Comparison of ENCODE assay signal across 31 cellular contexts in genomic region chr4:102027961-102028360, GRCh38.
"Had no signal": no experiment of that assay in that cellular context is flagged by ENCODE, and none has a peak within 500 bp of the region (broad histone marks: within the 10 kb centered on the region; RNA-seq: fewer than 3 reads in every experiment).

No MANE protein-coding gene starts in this region.

- H3K36me3 ChIP-seq: MG63 had no signal

- H3K9me3 ChIP-seq: MG63 had no signal

- H3K27me3 ChIP-seq: MG63 had no signal

- H3K4me3 ChIP-seq: MG63 had no signal

- DNase-seq: Karpas-422, Kasumi-1, MG63, MM.1S, MV-4-11, NCI-H1048, NCI-H1092, NCI-H1092 treated with DMSO at 0.1 percent for 48 hours, NCI-H1105, NCI-H1105 treated with DMSO at 0.1 percent for 48 hours, NCI-H1417, NCI-H1417 treated with DMSO at 0.1 percent for 48 hours, NCI-H1436, NCI-H1436 treated with DMSO at 0.1 percent for 48 hours, NCI-H146, NCI-H1694, NCI-H1694 treated with DMSO at 0.1 percent for 48 hours, NCI-H187, NCI-H187 treated with DMSO at 0.1 percent for 48 hours, NCI-H1930, NCI-H2029, NCI-H2029 treated with DMSO at 0.1 percent for 48 hours, NCI-H2081, NCI-H2081 treated with DMSO at 0.1 percent for 48 hours, NCI-H2107, NCI-H2227 treated with DMSO at 0.1 percent for 48 hours, NCI-H226, NCI-H345, NCI-H510A, NCI-H510A treated with DMSO at 0.1 percent for 48 hours, NCI-H524 had no signal
